ENCODE assay signal across 8 cellular contexts in the genomic region with DNA sequence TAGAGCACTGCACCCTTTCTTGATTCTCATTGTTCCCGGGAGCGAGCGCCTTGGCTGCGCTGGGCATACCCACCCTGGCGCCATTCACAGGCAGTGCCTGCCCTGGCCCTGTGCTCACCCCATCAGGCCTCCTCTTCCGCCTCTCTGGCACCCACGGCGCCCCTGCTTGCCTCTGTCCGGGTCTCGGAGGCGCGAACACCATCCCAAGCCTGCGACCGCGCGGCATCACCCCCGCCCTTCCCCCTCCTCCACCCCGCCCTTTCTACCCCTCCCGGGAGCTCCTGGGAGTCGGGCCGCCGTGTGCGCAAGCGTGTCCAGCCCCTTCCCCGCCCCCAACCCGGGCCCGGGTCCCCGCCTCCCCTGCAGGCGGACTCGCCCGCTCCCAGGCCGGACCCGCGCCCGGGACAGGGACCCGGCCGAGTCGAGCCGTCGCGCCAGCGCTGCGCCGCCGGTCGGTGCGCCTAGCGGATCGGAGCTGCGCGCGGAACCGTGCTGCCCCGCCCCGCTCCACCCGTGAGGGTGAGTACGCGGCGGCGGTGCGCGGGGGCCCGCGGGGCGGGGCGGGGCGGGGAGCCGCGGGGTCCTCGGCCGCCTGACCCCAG. TPM values are rescaled to one million over a fixed set of nuclear protein-coding genes. Genes with fewer than 3 reads are reported as not detected.
DNase-seq lines count a peak whose midpoint lies in the region; ATAC-seq and TF ChIP-seq lines count a peak whose summit lies in the region.

A gene with protein sequence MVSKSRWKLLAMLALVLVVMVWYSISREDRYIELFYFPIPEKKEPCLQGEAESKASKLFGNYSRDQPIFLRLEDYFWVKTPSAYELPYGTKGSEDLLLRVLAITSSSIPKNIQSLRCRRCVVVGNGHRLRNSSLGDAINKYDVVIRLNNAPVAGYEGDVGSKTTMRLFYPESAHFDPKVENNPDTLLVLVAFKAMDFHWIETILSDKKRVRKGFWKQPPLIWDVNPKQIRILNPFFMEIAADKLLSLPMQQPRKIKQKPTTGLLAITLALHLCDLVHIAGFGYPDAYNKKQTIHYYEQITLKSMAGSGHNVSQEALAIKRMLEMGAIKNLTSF (plus strand): TSS at position 363 of the 602 bp plus-strand sequence. CDS start 50,470 bp downstream, outside the sequence.

- no peaks in the 10 kb centered on the region for H3K9me2 ChIP-seq in SK-N-SH

- CTCF ChIA-PET in SK-N-SH (lab: Yijun Ruan, JAX) = interaction anchor here (1.1 to 1.7 kb wide), 3 partner anchors 43 to 87 kb away, joined by 4 read pairs; no protein-coding TSS in a partner anchor

- peaks cover 9% of the 10 kb centered on the region for H3F3A ChIP-seq in SK-N-SH (replicated peaks; ENCODE audit: insufficient read depth)

- H3K4me2 ChIP-seq in SK-N-SH = peak within 1 kb of the TSS; percentile 99

- H2AFZ ChIP-seq in SK-N-SH (ENCODE audit: low read depth) = peak within 1 kb of the TSS; percentile 83; the same call in 1 of the 2 replicates

- TF ChIP-seq EP300 in SK-N-SH (IDR thresholded peaks at IDR 0.05; ENCODE audit: borderline replicate concordance in 1 of 2, low read depth in 1 of 2, low read length in 1 of 2) (no peak), transverse colon (IDR thresholded peaks at IDR 0.05; ENCODE audit: low read depth) (no peak)

- no peaks in the 10 kb centered on the region for H3K27me3 ChIP-seq in SK-N-SH (ENCODE audit: insufficient read depth)
- peaks cover 15% of the 10 kb centered on the region for H3K27me3 ChIP-seq in transverse colon

- peaks cover 4 to 7% (median 5%) of the 10 kb centered on the region in 3 donors for H3K4me1 Mint-ChIP-seq in IgD-negative memory B cell
- H3K4me1 Mint-ChIP-seq in activated naive CD8-positive, alpha-beta T cell treated with anti-CD3 and anti-CD28 coated beads for 36 hours = peaks cover 24% of the 10 kb centered on the region

- POLR2A ChIA-PET in SK-N-SH (lab: Yijun Ruan, JAX) = interaction anchor here (0.6 to 1.1 kb wide), 3 partner anchors 16 to 48 kb away, joined by 3 read pairs; no protein-coding TSS in a partner anchor

- H3K36me3 ChIP-seq in SK-N-SH (replicated peaks in 1 of 2; ENCODE audit: control insufficient read depth in 1 of 2, insufficient read depth in 2 of 2, low read length in 1 of 2) (peaks cover 2 to 10% of the 10 kb centered on the region in 2 experiments), transverse colon (no peaks in the 10 kb centered on the region)

- 1% methylated on average over 31 of the region's 71 CpGs for WGBS in SK-N-SH (ENCODE audit: low lambda C conversion rate)
- WGBS in transverse colon (ENCODE audit: low coverage in 1 of 2), 2 donors = 2% methylated on average over 16 of the region's 71 CpGs; no CpG with 5 or more reads in 1 of the 2 donors

- H4K20me1 ChIP-seq in SK-N-SH (ENCODE audit: insufficient read depth) = no peaks in the 10 kb centered on the region

- peak within 1 kb of the TSS in 2 of 3 donors; percentile 23 to 92 for H3K27ac Mint-ChIP-seq in IgD-negative memory B cell
- H3K27ac Mint-ChIP-seq in activated naive CD8-positive, alpha-beta T cell treated with anti-CD3 and anti-CD28 coated beads for 36 hours = peak within 1 kb of the TSS; percentile 88

- H3K27me3 Mint-ChIP-seq in IgD-negative memory B cell = peaks cover 2% of the 10 kb centered on the region
- H3K27me3 Mint-ChIP-seq in activated naive CD8-positive, alpha-beta T cell treated with anti-CD3 and anti-CD28 coated beads for 36 hours = no peaks in the 10 kb centered on the region

- intact Hi-C loops in Right ventricle myocardium superior (cut with DNase I) (loop anchor here (5.0 kb wide), 2 partner anchors 43 to 62 kb away; no protein-coding TSS in a partner anchor), transverse colon (cut with DNase I; ENCODE audit: low total_unique reads) (no loop called here)

- no peak for TF ChIP-seq RAD21 in SK-N-SH (IDR thresholded peaks at IDR 0.05; ENCODE audit: low read length)

- no peak for TF ChIP-seq POLR2A in transverse colon (IDR thresholded peaks at IDR 0.05)

- peaks cover under 1% of the 10 kb centered on the region for H3K36me3 Mint-ChIP-seq in IgD-negative memory B cell
- H3K36me3 Mint-ChIP-seq in activated naive CD8-positive, alpha-beta T cell treated with anti-CD3 and anti-CD28 coated beads for 36 hours = peaks cover 18% of the 10 kb centered on the region

- ATAC-seq in GM21423 (IDR thresholded peaks at IDR 0.05; ENCODE audit: unreplicated experiment) (peak; percentile 59), Right ventricle myocardium superior (ENCODE audit: poor library complexity) (peak; percentile 85)

- DNase-seq in DMS114 treated with DMSO at 0.1 percent for 48 hours (lab: John Stamatoyannopoulos, UW; ENCODE audit: unreplicated experiment) (peak; percentile 34), SK-N-SH (peak; percentile 100), Right ventricle myocardium superior (peak; percentile 92), pons (ENCODE audit: low spot score) (peak; percentile 73), transverse colon (peak; percentile 72)
- DNase-seq in activated naive CD8-positive, alpha-beta T cell treated with anti-CD3 and anti-CD28 coated beads for 36 hours = peak; percentile 69

- no peaks in the 10 kb centered on the region for H3K9me3 ChIP-seq in SK-N-SH
- no peaks in the 10 kb centered on the region for H3K9me3 ChIP-seq in transverse colon

- TF ChIP-seq CTCF in SK-N-SH (IDR thresholded peaks at IDR 0.05) (no peak), transverse colon (IDR thresholded peaks at IDR 0.05) (no peak)

- peak within 1 kb of the TSS; percentile 59 to 78 for H3K27ac ChIP-seq in SK-N-SH (ENCODE audit: low read depth in 2 of 2, low read length in 1 of 2)
- H3K27ac ChIP-seq in transverse colon = peak within 1 kb of the TSS; percentile 80 to 87 (median 84)

- H3K4me1 ChIP-seq in SK-N-SH (ENCODE audit: control insufficient read depth in 1 of 2, insufficient read depth in 2 of 2, low read depth in 1 of 2, low read length in 1 of 2) (peaks cover 45 to 47% of the 10 kb centered on the region in 2 experiments; a peak in 2 of 4 replicates), transverse colon (peaks cover 5 to 73% (median 30%) of the 10 kb centered on the region in 4 donors)

- H3K9me3 Mint-ChIP-seq in IgD-negative memory B cell = no peaks in the 10 kb centered on the region
- H3K9me3 Mint-ChIP-seq in activated naive CD8-positive, alpha-beta T cell treated with anti-CD3 and anti-CD28 coated beads for 36 hours = no peaks in the 10 kb centered on the region

- H3K9ac ChIP-seq in SK-N-SH = peak within 1 kb of the TSS; percentile 93

- in situ Hi-C loops in transverse colon (cut with MboI; ENCODE audit: low pct_ligation_motif_present in 1 of 4, low pct_unique_long_range_greater_than_20kb in 1 of 4, low sequenced_read_pairs in 3 of 4) = no loop called here

- H3K4me3 ChIP-seq in SK-N-SH (ENCODE audit: low read depth in 2 of 2, low read length in 1 of 2) (peak within 1 kb of the TSS; percentile 73 to 89), transverse colon (peak within 1 kb of the TSS; percentile 55 to 81 (median 62))

- peak within 1 kb of the TSS; percentile 85 to 94 (median 89) for H3K4me3 Mint-ChIP-seq in IgD-negative memory B cell
- H3K4me3 Mint-ChIP-seq in activated naive CD8-positive, alpha-beta T cell treated with anti-CD3 and anti-CD28 coated beads for 36 hours = peak within 1 kb of the TSS; percentile 97

- peaks cover 91% of the 10 kb centered on the region for H3K79me2 ChIP-seq in SK-N-SH (ENCODE audit: insufficient read depth)

TF ChIP-seq in SK-N-SH, 30 proteins besides CTCF, POLR2A, EP300 and RAD21:
- TF ChIP-seq MXI1 (IDR thresholded peaks at IDR 0.05; ENCODE audit: low read depth, low read length) = 0 out of 2 replicates have a peak, but pooled peaks have one; percentile 10
- TF ChIP-seq POLR2AphosphoS5 (IDR thresholded peaks at IDR 0.05; ENCODE audit: low read depth, low read length) = peak; percentile 69
- peak; percentile 63 for TF ChIP-seq NRF1 (IDR thresholded peaks at IDR 0.05; ENCODE audit: low read depth, low read length)
- TF ChIP-seq CHD2 (IDR thresholded peaks at IDR 0.05; ENCODE audit: low read length, partially characterized antibody) = peak; percentile 38
- TF ChIP-seq, protein P1, sequence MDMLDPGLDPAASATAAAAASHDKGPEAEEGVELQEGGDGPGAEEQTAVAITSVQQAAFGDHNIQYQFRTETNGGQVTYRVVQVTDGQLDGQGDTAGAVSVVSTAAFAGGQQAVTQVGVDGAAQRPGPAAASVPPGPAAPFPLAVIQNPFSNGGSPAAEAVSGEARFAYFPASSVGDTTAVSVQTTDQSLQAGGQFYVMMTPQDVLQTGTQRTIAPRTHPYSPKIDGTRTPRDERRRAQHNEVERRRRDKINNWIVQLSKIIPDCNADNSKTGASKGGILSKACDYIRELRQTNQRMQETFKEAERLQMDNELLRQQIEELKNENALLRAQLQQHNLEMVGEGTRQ (IDR thresholded peaks at IDR 0.05; ENCODE audit: borderline replicate concordance, low read depth, low read length) = no peak
- TF ChIP-seq, protein P2, sequence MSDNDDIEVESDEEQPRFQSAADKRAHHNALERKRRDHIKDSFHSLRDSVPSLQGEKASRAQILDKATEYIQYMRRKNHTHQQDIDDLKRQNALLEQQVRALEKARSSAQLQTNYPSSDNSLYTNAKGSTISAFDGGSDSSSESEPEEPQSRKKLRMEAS (IDR thresholded peaks at IDR 0.05; ENCODE audit: low read depth) = peak; percentile 50; the same call in 1 of the 2 replicates
- peak; percentile 43; the same call in 1 of the 2 replicates for TF ChIP-seq TAF1 (IDR thresholded peaks at IDR 0.05; ENCODE audit: borderline replicate concordance, low read depth, low read length)
- no peak for TF ChIP-seq EZH2phosphoT487 (IDR thresholded peaks at IDR 0.05; ENCODE audit: borderline replicate concordance, low read depth)

RNA-seq across cellular contexts. Expression of the gene that starts here (rescaled TPM):
- 3.6 TPM for polyA plus RNA-seq in IgD-negative memory B cell
- polyA plus RNA-seq in SK-N-SH (2012; rRNA removed) = 27.1 and 32.0 TPM in 2 replicates
- polyA plus RNA-seq in SK-N-SH (2012; cell fraction: cytosol; rRNA removed) = 20.6 and 30.3 TPM in 2 replicates
- 23.7 and 26.9 TPM in 2 replicates for polyA plus RNA-seq in SK-N-SH (2012; cell fraction: nucleus; rRNA removed)
- total RNA-seq in activated naive CD8-positive, alpha-beta T cell treated with anti-CD3 and anti-CD28 coated beads for 36 hours = 10 to 100 TPM; 10.6 to 11.8 TPM
- 36.5 TPM for total RNA-seq in Right ventricle myocardium superior
- total RNA-seq in transverse colon = 100 to 1,000 TPM in 3 of 4 donors, 10 to 100 TPM in 1; 26.1 to 206 (median 166) TPM

Comparison
In these comparisons a context has a peak if more than half of its experiments do, and no peak if none do; other contexts are left out.
1. Peak in every context shown above with its lines: DNase-seq, ATAC-seq, H3K4me3 ChIP-seq and H3K27ac ChIP-seq.
2. DNase-seq: peak in every context shown above with its lines; median percentile 100 in SK-N-SH; 92 in Right ventricle myocardium superior; 73 in pons; 72 in transverse colon; 69 in activated naive CD8-positive, alpha-beta T cell treated with anti-CD3 and anti-CD28 coated beads for 36 hours; 34 in DMS114 treated with DMSO at 0.1 percent for 48 hours.